In the genomic region with DNA sequence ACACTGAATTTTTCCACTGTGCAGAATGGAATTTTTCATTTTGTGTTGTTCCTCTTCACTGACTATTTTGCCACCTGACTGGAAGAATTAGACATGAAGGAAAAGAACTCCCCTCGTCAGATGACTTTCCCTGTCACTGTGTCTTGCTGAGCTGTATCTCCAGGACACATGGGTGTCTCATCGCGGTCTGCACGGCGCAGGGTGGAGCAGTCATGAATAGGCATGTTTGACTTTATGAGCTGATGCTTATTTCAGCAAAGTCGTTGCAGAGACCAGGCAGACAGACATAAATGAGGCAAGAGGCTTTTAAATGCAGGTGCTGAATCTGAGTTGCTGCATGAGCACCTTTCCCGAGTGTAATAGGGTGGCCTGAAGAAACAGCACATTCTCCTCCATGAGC, we compare ENCODE assay signal across 21 cellular contexts. TPM values are rescaled to one million over a fixed set of nuclear protein-coding genes. Genes with fewer than 3 reads are reported as not detected.
DNase-seq lines count a peak whose midpoint lies in the region; ATAC-seq and TF ChIP-seq lines count a peak whose summit lies in the region.
"Had no signal": no experiment of that assay in that cellular context is flagged by ENCODE, and none has a peak within 500 bp of the region (broad histone marks: within the 10 kb centered on the region; RNA-seq: fewer than 3 reads in every experiment).

No MANE protein-coding gene starts in this region.

- H3K4me3 Mint-ChIP-seq in stimulated activated naive CD8-positive, alpha-beta T cell treated with anti-CD3 and anti-CD28 coated beads, Interleukin-15, Interleukin-2, amounts not matched to agents 100 ng/mL and 50 ng/mL, for 24 hours: no peak overlapping the region
- H3K4me3 Mint-ChIP-seq in T-helper 17 cell (no peak overlapping the region), type B pancreatic cell (no peak overlapping the region)
- H3K4me3 Mint-ChIP-seq: activated T-cell treated with anti-CD3 and anti-CD28 coated beads, Interleukin-2, amount 50 U/mL, for 4 hours had no signal

- WGBS in esophagus, 2 donors: 58 to 69% methylated on average over 7 of the region's 7 CpGs

- peaks cover 0 to 9% of the 10 kb centered on the region in 2 donors for H3K4me1 ChIP-seq in esophagus (ENCODE audit: control insufficient read depth in 2 of 2, insufficient read depth in 2 of 2, low read length in 1 of 2)
- H3K4me1 ChIP-seq: upper lobe of right lung had no signal

- H3K9me3 ChIP-seq in T-helper 17 cell (ENCODE audit: control insufficient read depth, low read length, poor library complexity, severe bottlenecking): peaks cover 4% of the 10 kb centered on the region
- no peaks in the 10 kb centered on the region for H3K9me3 ChIP-seq in esophagus (ENCODE audit: control insufficient read depth in 2 of 2, insufficient read depth in 1 of 2, low read depth in 1 of 2, low read length in 1 of 2)
- H3K9me3 ChIP-seq: upper lobe of right lung had no signal

- H3K9me3 Mint-ChIP-seq in stimulated activated naive CD8-positive, alpha-beta T cell treated with anti-CD3 and anti-CD28 coated beads, Interleukin-15, Interleukin-2, amounts not matched to agents 100 ng/mL and 50 ng/mL, for 24 hours: peaks cover 9% of the 10 kb centered on the region
- peaks cover 7% of the 10 kb centered on the region for H3K9me3 Mint-ChIP-seq in type B pancreatic cell

- no peaks in the 10 kb centered on the region for H3K36me3 ChIP-seq in esophagus (ENCODE audit: control insufficient read depth in 2 of 2, insufficient read depth in 2 of 2, low read length in 1 of 2)
- H3K36me3 ChIP-seq: cardiac muscle cell, stomach, upper lobe of right lung had no signal

- no peaks in the 10 kb centered on the region for H3K27me3 ChIP-seq in esophagus (ENCODE audit: control insufficient read depth in 1 of 2, insufficient read depth in 2 of 2, low read length in 2 of 2)
- H3K27me3 ChIP-seq: cardiac muscle cell, stomach, upper lobe of right lung had no signal

- H3K27ac Mint-ChIP-seq in stimulated activated naive CD8-positive, alpha-beta T cell treated with anti-CD3 and anti-CD28 coated beads, Interleukin-15, Interleukin-2, amounts not matched to agents 100 ng/mL and 50 ng/mL, for 24 hours: peak overlapping the region; percentile 63
- H3K27ac Mint-ChIP-seq in T-helper 17 cell (peak overlapping the region; percentile 9), type B pancreatic cell (no peak overlapping the region)

- no peaks in the 10 kb centered on the region for H3K27me3 Mint-ChIP-seq in stimulated activated naive CD8-positive, alpha-beta T cell treated with anti-CD3 and anti-CD28 coated beads, Interleukin-15, Interleukin-2, amounts not matched to agents 100 ng/mL and 50 ng/mL, for 24 hours
- no peaks in the 10 kb centered on the region for H3K27me3 Mint-ChIP-seq in T-helper 17 cell
- H3K27me3 Mint-ChIP-seq in type B pancreatic cell: peaks cover 13% of the 10 kb centered on the region

- peak overlapping the region; percentile 28 to 59 for H3K27ac ChIP-seq in esophagus (ENCODE audit: low read depth in 2 of 2, low read length in 1 of 2)
- H3K27ac ChIP-seq: cardiac muscle cell, stomach, upper lobe of right lung had no signal

- TF ChIP-seq CTCF in type B pancreatic cell (conservative IDR thresholded peaks at IDR 0.05): no peak

- DNase-seq in stimulated activated naive CD8-positive, alpha-beta T cell treated with anti-CD3 and anti-CD28 coated beads, Interleukin-15, Interleukin-2, amounts not matched to agents 100 U/mL and 50 U/mL, for 24 hours: no peak
- DNase-seq in T-helper 17 cell (no peak), iPS-NIHi11 (ENCODE audit: low spot score) (no peak), type B pancreatic cell (ENCODE audit: extremely low spot score, unreplicated experiment) (no peak), superior temporal gyrus (ENCODE audit: extremely low spot score) (no peak)
- DNase-seq: activated CD4-positive, alpha-beta T cell treated with anti-CD3 and anti-CD28 coated beads for 48 hours; activated T-cell treated with anti-CD3 and anti-CD28 coated beads, Interleukin-2, amount 50 U/mL, for 4 hours; amniotic stem cell; COR-L47; dermis blood vessel endothelial cell; hypothalamus; islet precursor cell; NCI-H1105 treated with DMSO at 0.1 percent for 48 hours; retina; stimulated activated CD4-positive, alpha-beta T cell treated with anti-CD3 and anti-CD28 coated beads, Interleukin-4, amount 100 ng/mL, for 1 hour; stomach; upper lobe of right lung had no signal

- peaks cover 6% of the 10 kb centered on the region for H3K36me3 Mint-ChIP-seq in stimulated activated naive CD8-positive, alpha-beta T cell treated with anti-CD3 and anti-CD28 coated beads, Interleukin-15, Interleukin-2, amounts not matched to agents 100 ng/mL and 50 ng/mL, for 24 hours (ENCODE audit: low read depth)
- H3K36me3 Mint-ChIP-seq in T-helper 17 cell (ENCODE audit: low read depth): no peaks in the 10 kb centered on the region
- H3K36me3 Mint-ChIP-seq in type B pancreatic cell: no peaks in the 10 kb centered on the region

- no peak overlapping the region for H3K4me3 ChIP-seq in esophagus (ENCODE audit: low read depth in 1 of 2, low read length in 2 of 2)
- H3K4me3 ChIP-seq: cardiac muscle cell, lung, stomach, upper lobe of right lung had no signal

- no peak for ATAC-seq in stimulated activated naive CD8-positive, alpha-beta T cell treated with anti-CD3 and anti-CD28 coated beads, Interleukin-15, Interleukin-2, amounts not matched to agents 100 U/mL and 50 U/mL, for 24 hours
- ATAC-seq in T-helper 17 cell: no peak

- peaks cover 27% of the 10 kb centered on the region for H3K4me1 Mint-ChIP-seq in stimulated activated naive CD8-positive, alpha-beta T cell treated with anti-CD3 and anti-CD28 coated beads, Interleukin-15, Interleukin-2, amounts not matched to agents 100 ng/mL and 50 ng/mL, for 24 hours (ENCODE audit: low read depth)
- H3K4me1 Mint-ChIP-seq in T-helper 17 cell (peaks cover 11% of the 10 kb centered on the region), type B pancreatic cell (ENCODE audit: unreplicated experiment) (no peaks in the 10 kb centered on the region)

RNA-seq across cellular contexts. Expression of a gene that starts 50.3 kb away (rescaled TPM):
- total RNA-seq in T-helper 17 cell: 100 to 1,000 TPM; 250 to 312 TPM
- 10 to 100 TPM; 17.1 to 33.4 TPM for polyA plus RNA-seq in esophagus
- total RNA-seq in type B pancreatic cell (ENCODE audit: low replicate concordance): 32.3 and 43.6 TPM in 2 replicates

RNA-seq across cellular contexts. Expression of a gene that starts 56.6 kb away (rescaled TPM):
- total RNA-seq in T-helper 17 cell (10 to 100 TPM; 14.3 to 15.1 TPM), type B pancreatic cell (ENCODE audit: low replicate concordance) (10.9 and 12.2 TPM in 2 replicates)
- 10 to 100 TPM; 13.5 to 19.8 TPM for polyA plus RNA-seq in esophagus
- total RNA-seq: dermis blood vessel endothelial cell had no signal
